ENCODE assay signal across 9 cellular contexts in the genomic region with DNA sequence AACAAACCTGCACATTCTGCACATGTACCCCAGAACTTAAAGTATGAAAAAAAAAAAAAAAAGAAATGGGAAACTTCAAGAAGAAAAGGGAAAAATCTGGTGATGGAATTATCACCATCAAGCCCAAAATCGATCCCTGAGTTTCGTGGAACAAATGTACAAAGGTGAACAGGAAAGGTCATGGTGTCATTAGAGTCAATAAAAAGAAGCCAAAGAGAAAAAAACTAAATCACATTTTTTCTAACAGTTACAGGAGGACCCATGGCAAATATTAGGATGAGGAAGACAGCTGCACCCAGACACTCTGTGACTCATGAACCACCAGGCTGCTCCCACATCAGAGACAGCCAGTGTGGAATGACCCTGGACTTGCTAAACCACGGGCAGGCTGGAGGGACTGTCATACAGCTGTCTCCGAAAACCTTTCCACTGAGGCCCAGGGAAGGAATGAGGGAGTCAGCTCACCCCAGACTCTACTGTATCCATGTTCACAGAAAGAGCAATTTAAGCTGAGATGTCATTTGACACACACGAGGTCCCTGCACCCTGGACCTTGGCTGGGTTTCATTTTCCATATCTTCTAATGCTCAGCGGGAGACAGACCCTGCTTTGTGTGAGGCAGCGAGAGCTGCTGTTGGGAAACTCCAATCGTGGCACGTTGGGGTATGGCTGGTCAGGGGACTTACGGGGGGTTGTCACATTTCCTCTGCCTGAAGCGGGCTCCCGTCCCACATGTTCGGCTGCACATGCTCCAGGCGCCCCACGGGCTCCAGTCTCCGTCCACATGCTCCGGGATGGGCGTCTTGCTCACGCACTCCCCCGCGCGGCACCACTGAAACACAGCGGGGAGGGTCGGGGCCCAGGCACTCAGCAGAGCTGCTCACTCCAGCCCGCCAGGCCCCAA.
DNase-seq lines count a peak whose midpoint lies in the region; ATAC-seq and TF ChIP-seq lines count a peak whose summit lies in the region.
"Had no signal": no experiment of that assay in that cellular context is flagged by ENCODE, and none has a peak within 500 bp of the region (broad histone marks: within the 10 kb centered on the region; RNA-seq: fewer than 3 reads in every experiment).

No MANE protein-coding gene starts in this region.

- no peak overlapping the region for H3K27ac ChIP-seq in RWPE2 (ENCODE audit: poor library complexity, severe bottlenecking)
- H3K27ac ChIP-seq: skin epidermis had no signal

- H3K4me3 ChIP-seq in RWPE2 (ENCODE audit: severe bottlenecking) (no peak overlapping the region), epithelial cell of proximal tubule (ENCODE audit: low read depth, low read length) (peak overlapping the region; percentile 42), retinal pigment epithelial cell (ENCODE audit: low read length) (peak overlapping the region; percentile 21)

- no peaks in the 10 kb centered on the region for H3K4me1 ChIP-seq in RWPE2 (ENCODE audit: insufficient read depth, poor library complexity, severe bottlenecking)

- TF ChIP-seq CTCF in RWPE2 (IDR thresholded peaks at IDR 0.05; ENCODE audit: poor library complexity, severe bottlenecking) (no peak), epithelial cell of proximal tubule (conservative IDR thresholded peaks at IDR 0.05; ENCODE audit: low read depth, low read length) (peak; percentile 54), retinal pigment epithelial cell (conservative IDR thresholded peaks at IDR 0.05; ENCODE audit: low read depth, low read length) (peak; percentile 46)

- DNase-seq in Daoy (ENCODE audit: low read depth) (peak; percentile 26), RWPE2 (ENCODE audit: low spot score) (no peak), epithelial cell of proximal tubule (ENCODE audit: low read depth) (no peak), retinal pigment epithelial cell (ENCODE audit: low read depth) (no peak), NCI-H2081 treated with DMSO at 0.1 percent for 48 hours (lab: John Stamatoyannopoulos, UW) (no peak)

- ATAC-seq in RWPE2 (ENCODE audit: low read depth): peak; percentile 58; the same call in 2 of the 3 replicates
- ATAC-seq in GM18861 (IDR thresholded peaks at IDR 0.05; ENCODE audit: unreplicated experiment): no peak
- ATAC-seq in HG03520 (IDR thresholded peaks at IDR 0.05; ENCODE audit: unreplicated experiment): no peak
- ATAC-seq in GM19463 (IDR thresholded peaks at IDR 0.05; ENCODE audit: unreplicated experiment): no peak

- H3K36me3 ChIP-seq in RWPE2 (ENCODE audit: low read depth): no peaks in the 10 kb centered on the region

- no peaks in the 10 kb centered on the region for H3K9me3 ChIP-seq in RWPE2 (ENCODE audit: severe bottlenecking)

- no peaks in the 10 kb centered on the region for H3K27me3 ChIP-seq in RWPE2 (ENCODE audit: insufficient read depth, poor library complexity, severe bottlenecking)
